Comparison of ENCODE assay signal across 25 cellular contexts in the genomic region with DNA sequence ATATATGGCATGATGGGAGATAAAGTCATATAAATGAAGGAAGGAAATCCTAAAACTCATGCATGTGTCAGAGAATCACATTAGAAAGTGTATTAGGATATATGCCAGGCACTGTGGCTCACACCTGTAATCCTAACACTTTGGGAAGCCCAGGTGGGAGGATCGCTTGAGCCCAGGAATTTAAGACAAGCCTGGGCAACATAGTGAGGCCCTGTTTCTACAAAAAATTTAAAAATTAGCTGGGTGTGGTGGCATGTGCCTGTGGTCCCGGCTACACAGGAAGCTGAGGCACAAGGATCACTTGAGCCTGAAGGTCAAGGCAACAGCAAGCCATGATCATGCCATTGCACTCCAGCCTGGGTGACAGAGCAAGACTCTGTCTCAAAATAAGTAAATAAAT.
DNase-seq lines count a peak whose midpoint lies in the region; ATAC-seq, FAIRE-seq and TF ChIP-seq lines count a peak whose summit lies in the region.
"Had no signal": no experiment of that assay in that cellular context is flagged by ENCODE, and none has a peak within 500 bp of the region (broad histone marks: within the 10 kb centered on the region; RNA-seq: fewer than 3 reads in every experiment).

No MANE protein-coding gene starts in this region.

- WGBS in pancreas, 2 donors = 87 to 91% methylated on average over 2 of the region's 2 CpGs
- 31% methylated on average over 1 of the region's 2 CpGs for WGBS in right lobe of liver (ENCODE audit: insufficient coverage, low coverage, low lambda C conversion rate, missing lambda C conversion rate)

- H3K27me3 Mint-ChIP-seq in activated naive CD8-positive, alpha-beta T cell treated with anti-CD3 and anti-CD28 coated beads, Interleukin-2, amount 50 U/mL, for 24 hours = no peaks in the 10 kb centered on the region

- no peak overlapping the region for H3K27ac Mint-ChIP-seq in activated naive CD8-positive, alpha-beta T cell treated with anti-CD3 and anti-CD28 coated beads, Interleukin-2, amount 50 U/mL, for 24 hours
- H3K27ac Mint-ChIP-seq: CD14-positive monocyte; CD4-positive, alpha-beta T cell; CD8-positive, alpha-beta memory T cell; HFFc6 had no signal

- H3K4me3 ChIP-seq in RWPE2 (ENCODE audit: severe bottlenecking) (no peak overlapping the region), bronchial epithelial cell (ENCODE audit: low read depth, low read length) (no peak overlapping the region), keratinocyte (ENCODE audit: control insufficient read depth in 2 of 3, extremely low read depth in 1 of 3, insufficient read depth in 2 of 3, low read depth in 1 of 3, low read length in 3 of 3) (no peak overlapping the region), pancreas (no peak overlapping the region), right lobe of liver (no peak overlapping the region)
- H3K4me3 ChIP-seq: A549; BLaER1 treated with 17β-estradiol and CSF1 and Interleukin-3, amounts not matched to agents 10 nM and 100 nM; HAP-1 had no signal

- no peak for TF ChIP-seq POLR2A in right lobe of liver (IDR thresholded peaks at IDR 0.05)

- no peak for DNase-seq in RWPE2 (ENCODE audit: low spot score)
- peak; percentile 78 for DNase-seq in bronchial epithelial cell (ENCODE audit: low read depth)
- peak; percentile 65 for DNase-seq in keratinocyte (ENCODE audit: low read depth, low spot score)
- no peak for DNase-seq in pancreas
- DNase-seq in right lobe of liver = no peak
- no peak for DNase-seq in activated naive CD8-positive, alpha-beta T cell treated with anti-CD3 and anti-CD28 coated beads, Interleukin-2, amount 50 U/mL, for 24 hours
- DNase-seq: 8988T; ACHN; AML-193; BE2C; CD4-positive, alpha-beta T cell; CD8-positive, alpha-beta memory T cell; DMS 273 treated with DMSO at 0.1 percent for 48 hours; DND-41; GOT3; HFFc6 had no signal

- no peaks in the 10 kb centered on the region for H3K36me3 Mint-ChIP-seq in activated naive CD8-positive, alpha-beta T cell treated with anti-CD3 and anti-CD28 coated beads, Interleukin-2, amount 50 U/mL, for 24 hours (ENCODE audit: low read depth)
- H3K36me3 Mint-ChIP-seq: CD14-positive monocyte had no signal

- no peaks in the 10 kb centered on the region for H3K9me1 ChIP-seq in keratinocyte (ENCODE audit: control insufficient read depth, extremely low read depth, insufficient read depth, low read length)

- H4K20me1 ChIP-seq in keratinocyte (ENCODE audit: control insufficient read depth, extremely low read depth, insufficient read depth, low read length) = no peaks in the 10 kb centered on the region
- H4K20me1 ChIP-seq: BLaER1 treated with 17β-estradiol and CSF1 and Interleukin-3, amounts not matched to agents 10 nM and 100 nM had no signal

- no peak overlapping the region for H2AFZ ChIP-seq in keratinocyte (ENCODE audit: control insufficient read depth, low read length)

- H3K36me3 ChIP-seq in RWPE2 (ENCODE audit: low read depth) (no peaks in the 10 kb centered on the region), bronchial epithelial cell (ENCODE audit: control insufficient read depth, insufficient read depth, low read length) (no peaks in the 10 kb centered on the region), keratinocyte (ENCODE audit: control insufficient read depth in 2 of 2, extremely low read depth in 1 of 2, insufficient read depth in 2 of 2, low read length in 2 of 2) (no peaks in the 10 kb centered on the region), pancreas (no peaks in the 10 kb centered on the region), right lobe of liver (no peaks in the 10 kb centered on the region)
- H3K36me3 ChIP-seq: BE2C; BLaER1 treated with 17β-estradiol and CSF1 and Interleukin-3, amounts not matched to agents 10 nM and 100 nM; HAP-1 had no signal

- 0 out of 3 replicates have a peak, but pooled peaks have one; percentile 19 for ATAC-seq in RWPE2 (ENCODE audit: low read depth)
- peak; percentile 26 for ATAC-seq in esophagus mucosa
- ATAC-seq in pancreas = no peak
- ATAC-seq in right lobe of liver = no peak
- no peak for ATAC-seq in activated naive CD8-positive, alpha-beta T cell treated with anti-CD3 and anti-CD28 coated beads, Interleukin-2, amount 50 U/mL, for 24 hours
- ATAC-seq: A549 had no signal

- TF ChIP-seq CTCF in RWPE2 (IDR thresholded peaks at IDR 0.05; ENCODE audit: poor library complexity, severe bottlenecking) (no peak), bronchial epithelial cell (IDR thresholded peaks at IDR 0.05; ENCODE audit: insufficient read depth, low read length, severe bottlenecking) (no peak), keratinocyte (optimal IDR thresholded peaks at IDR 0.05 in 1 of 3, IDR thresholded peaks at IDR 0.05 in 1 of 3, conservative IDR thresholded peaks at IDR 0.05 in 1 of 3; ENCODE audit: extremely low read depth in 1 of 3, insufficient read depth in 2 of 3, low read length in 3 of 3) (no peak), pancreas (IDR thresholded peaks at IDR 0.05) (no peak), right lobe of liver (IDR thresholded peaks at IDR 0.05) (no peak)

- dilution Hi-C loops in keratinocyte (cut with MboI; ENCODE audit: extremely low pct_ligation_motif_present, low sequenced_read_pairs) = no loop called here

- no peaks in the 10 kb centered on the region for H3K9me3 Mint-ChIP-seq in activated naive CD8-positive, alpha-beta T cell treated with anti-CD3 and anti-CD28 coated beads, Interleukin-2, amount 50 U/mL, for 24 hours
- H3K9me3 Mint-ChIP-seq: CD4-positive, alpha-beta T cell; HFFc6 had no signal

- H3K4me3 Mint-ChIP-seq in activated naive CD8-positive, alpha-beta T cell treated with anti-CD3 and anti-CD28 coated beads, Interleukin-2, amount 50 U/mL, for 24 hours = no peak overlapping the region
- H3K4me3 Mint-ChIP-seq: CD14-positive monocyte; CD4-positive, alpha-beta T cell; CD8-positive, alpha-beta memory T cell; HFFc6 had no signal

- H3K27me3 ChIP-seq in RWPE2 (ENCODE audit: insufficient read depth, poor library complexity, severe bottlenecking) (no peaks in the 10 kb centered on the region), bronchial epithelial cell (ENCODE audit: control insufficient read depth, insufficient read depth, low read length) (no peaks in the 10 kb centered on the region), keratinocyte (ENCODE audit: control insufficient read depth, extremely low read depth, insufficient read depth, low read length) (no peaks in the 10 kb centered on the region), pancreas (no peaks in the 10 kb centered on the region), right lobe of liver (no peaks in the 10 kb centered on the region)
- H3K27me3 ChIP-seq: BE2C; BLaER1 treated with 17β-estradiol and CSF1 and Interleukin-3, amounts not matched to agents 10 nM and 100 nM had no signal

- H3K9me3 ChIP-seq in RWPE2 (ENCODE audit: severe bottlenecking) = no peaks in the 10 kb centered on the region
- H3K9me3 ChIP-seq in keratinocyte (ENCODE audit: control insufficient read depth, low read depth, low read length) = no peaks in the 10 kb centered on the region
- H3K9me3 ChIP-seq in pancreas = no peaks in the 10 kb centered on the region
- H3K9me3 ChIP-seq in right lobe of liver = no peaks in the 10 kb centered on the region
- H3K9me3 ChIP-seq: A549, BE2C, HAP-1 had no signal

- intact Hi-C loops in pancreas (cut with DNase I) (no loop called here), right lobe of liver (cut with DNase I) (no loop called here)

- H3K79me2 ChIP-seq in keratinocyte (ENCODE audit: control insufficient read depth, insufficient read depth, low read length) = no peaks in the 10 kb centered on the region

- FAIRE-seq in bronchial epithelial cell (lab: Jason Lieb, UNC) (no peak), keratinocyte (lab: Jason Lieb, UNC) (peak; percentile 49), pancreas (lab: Jason Lieb, UNC) (no peak)
- FAIRE-seq: A549, D721Med, G401.6, GM12892, H54 had no signal

- no peak overlapping the region for H3K27ac ChIP-seq in RWPE2 (ENCODE audit: poor library complexity, severe bottlenecking)
- no peak overlapping the region for H3K27ac ChIP-seq in keratinocyte (ENCODE audit: control insufficient read depth, insufficient read depth, low read length)
- no peak overlapping the region for H3K27ac ChIP-seq in pancreas
- no peak overlapping the region for H3K27ac ChIP-seq in right lobe of liver
- H3K27ac ChIP-seq: A549; BLaER1 treated with 17β-estradiol and CSF1 and Interleukin-3, amounts not matched to agents 10 nM and 100 nM had no signal

- H3K4me1 ChIP-seq in RWPE2 (ENCODE audit: insufficient read depth, poor library complexity, severe bottlenecking) = no peaks in the 10 kb centered on the region
- peaks cover 12% of the 10 kb centered on the region for H3K4me1 ChIP-seq in keratinocyte (ENCODE audit: control insufficient read depth, extremely low read depth, insufficient read depth, low read length)
- no peaks in the 10 kb centered on the region for H3K4me1 ChIP-seq in pancreas
- no peaks in the 10 kb centered on the region for H3K4me1 ChIP-seq in right lobe of liver
- H3K4me1 ChIP-seq: A549; BE2C; BLaER1 treated with 17β-estradiol and CSF1 and Interleukin-3, amounts not matched to agents 10 nM and 100 nM; HAP-1 had no signal

- H3K4me1 Mint-ChIP-seq in activated naive CD8-positive, alpha-beta T cell treated with anti-CD3 and anti-CD28 coated beads, Interleukin-2, amount 50 U/mL, for 24 hours = no peaks in the 10 kb centered on the region
- H3K4me1 Mint-ChIP-seq: CD14-positive monocyte; CD8-positive, alpha-beta memory T cell had no signal

- H3K4me2 ChIP-seq in keratinocyte (ENCODE audit: control insufficient read depth, extremely low read depth, insufficient read depth, low read depth, low read length) = no peak overlapping the region
- H3K4me2 ChIP-seq: A549; BLaER1 treated with 17β-estradiol and CSF1 and Interleukin-3, amounts not matched to agents 10 nM and 100 nM had no signal

- H3K9ac ChIP-seq in keratinocyte (ENCODE audit: control insufficient read depth, extremely low read depth, insufficient read depth, low read length) = no peak overlapping the region
- H3K9ac ChIP-seq: BLaER1 treated with 17β-estradiol and CSF1 and Interleukin-3, amounts not matched to agents 10 nM and 100 nM had no signal

Comparison
In these comparisons a context has a peak if more than half of its experiments do, and no peak if none do; other contexts are left out.
1. ATAC-seq: peak in RWPE2 (single experiment) and esophagus mucosa (single experiment); none in pancreas (0 of 4), right lobe of liver (0 of 4) and activated naive CD8-positive, alpha-beta T cell treated with anti-CD3 and anti-CD28 coated beads, Interleukin-2, amount 50 U/mL, for 24 hours (single experiment).
2. DNase-seq: peak in bronchial epithelial cell (single experiment) and keratinocyte (single experiment); none in RWPE2 (single experiment), pancreas (0 of 6), right lobe of liver (0 of 3) and activated naive CD8-positive, alpha-beta T cell treated with anti-CD3 and anti-CD28 coated beads, Interleukin-2, amount 50 U/mL, for 24 hours (single experiment).